ENCODE assay signal across 8 cellular contexts in the genomic region with DNA sequence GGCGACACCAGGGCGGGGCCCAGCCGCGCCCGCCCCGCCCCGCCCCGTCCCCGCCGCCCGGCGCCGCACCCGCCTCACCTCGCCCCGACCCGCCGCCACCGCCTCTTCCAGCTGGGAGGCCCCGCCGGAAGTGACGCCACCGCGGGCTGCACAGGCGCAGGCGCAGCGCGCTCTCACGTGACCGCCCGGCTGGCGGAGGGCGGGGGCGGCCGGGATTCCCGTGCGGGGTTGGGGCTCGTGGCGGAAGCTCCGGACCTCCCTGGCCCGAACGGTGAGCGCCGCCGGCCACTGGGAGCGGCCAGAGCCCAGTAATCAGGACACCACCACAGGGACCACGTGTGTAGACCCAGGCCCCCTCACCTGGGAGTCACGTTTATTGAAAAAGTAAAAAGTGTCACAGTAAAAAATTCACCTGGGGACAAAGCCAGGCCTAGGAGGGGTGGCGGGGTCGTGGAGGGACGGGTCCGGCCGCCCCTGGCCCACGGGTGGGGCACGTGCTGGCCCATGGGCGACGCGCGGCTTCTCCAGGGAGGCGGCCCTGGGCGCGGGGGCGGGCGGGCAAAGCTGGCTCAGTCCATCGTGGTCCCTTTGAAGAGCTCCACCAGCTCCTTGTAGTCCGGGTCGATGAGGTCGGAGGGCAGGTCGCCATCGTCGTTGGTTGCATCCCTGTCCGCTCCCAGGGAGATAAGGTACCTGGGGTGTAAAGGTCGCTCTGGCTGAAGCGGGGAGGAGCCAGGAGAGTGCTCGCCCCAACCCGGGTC. TPM values are rescaled to one million over a fixed set of nuclear protein-coding genes. Genes with fewer than 3 reads are reported as not detected.
DNase-seq lines count a peak whose midpoint lies in the region; ATAC-seq, FAIRE-seq and TF ChIP-seq lines count a peak whose summit lies in the region.

A gene with protein sequence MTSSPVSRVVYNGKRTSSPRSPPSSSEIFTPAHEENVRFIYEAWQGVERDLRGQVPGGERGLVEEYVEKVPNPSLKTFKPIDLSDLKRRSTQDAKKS (minus strand): TSS at position 132 of the 761 bp plus-strand sequence. CDS start 8,785 bp downstream, outside the sequence.

- CTCF ChIA-PET in AG04450 (lab: Charles Lee) = interaction anchor here (0.6 kb wide), 1 partner anchor 122 kb away, joined by 3 read pairs; no protein-coding TSS in a partner anchor

- peak; percentile 65 for DNase-seq in AG04450 (ENCODE audit: low read depth, low spot score)
- DNase-seq in NCI-H460 (ENCODE audit: extremely low read depth, low read depth) = peak; percentile 92
- peak; percentile 97 for DNase-seq in activated CD4-positive, CD25-positive, alpha-beta regulatory T cell treated with anti-CD3 and anti-CD28 coated beads, Interleukin-2, amount 50 U/mL, for 72 hours
- DNase-seq in cerebellar cortex (ENCODE audit: low spot score) = peak; percentile 87
- DNase-seq in keratinocyte (ENCODE audit: low read depth, low spot score) = no peak
- peak; percentile 91 to 97 (median 91) for DNase-seq in stimulated activated CD4-positive, alpha-beta T cell treated with anti-CD3 and anti-CD28 coated beads, Interleukin-12 subunit alpha, Interleukin-12 subunit beta, amount 100 ng/mL, for 48 hours (ENCODE audit: low read depth in 2 of 3, low spot score in 1 of 3)

- H3K4me2 ChIP-seq in keratinocyte (ENCODE audit: control insufficient read depth, extremely low read depth, insufficient read depth, low read depth, low read length) = peak within 1 kb of the TSS; percentile 94

- H3K4me1 ChIP-seq in keratinocyte (ENCODE audit: control insufficient read depth, extremely low read depth, insufficient read depth, low read length) = peaks cover 21% of the 10 kb centered on the region

- dilution Hi-C loops in keratinocyte (cut with MboI; ENCODE audit: extremely low pct_ligation_motif_present, low sequenced_read_pairs) = no loop called here

- H3K27ac ChIP-seq in AG04450 (ENCODE audit: low read depth, low read length) = peak within 1 kb of the TSS; percentile 89
- H3K27ac ChIP-seq in keratinocyte (ENCODE audit: control insufficient read depth, insufficient read depth, low read length) = peak within 1 kb of the TSS; percentile 89

- POLR2A ChIA-PET in AG04450 (lab: Yijun Ruan, JAX) = interaction anchor here (0.7 to 1.7 kb wide), 13 partner anchors 9 to 131 kb away, joined by 3 to 12 read pairs (median 5); a partner anchor contains a TSS

- H3K9ac ChIP-seq in keratinocyte (ENCODE audit: control insufficient read depth, extremely low read depth, insufficient read depth, low read length) = peak within 1 kb of the TSS; percentile 93

- TF ChIP-seq CTCF in AG04450 (IDR thresholded peaks at IDR 0.05; ENCODE audit: low read depth, low read length) = no peak
- TF ChIP-seq CTCF in keratinocyte (optimal IDR thresholded peaks at IDR 0.05 in 1 of 3, IDR thresholded peaks at IDR 0.05 in 1 of 3, conservative IDR thresholded peaks at IDR 0.05 in 1 of 3; ENCODE audit: extremely low read depth in 1 of 3, insufficient read depth in 2 of 3, low read length in 3 of 3) = no peak

- no peak for FAIRE-seq in keratinocyte (lab: Jason Lieb, UNC)

- H3K4me3 ChIP-seq in AG04450 (ENCODE audit: low read depth, low read length) (peak within 1 kb of the TSS; percentile 80), keratinocyte (ENCODE audit: control insufficient read depth in 2 of 3, extremely low read depth in 1 of 3, insufficient read depth in 2 of 3, low read depth in 1 of 3, low read length in 3 of 3) (peak within 1 kb of the TSS; percentile 66 to 79 (median 68))

- H3K9me3 ChIP-seq in AG04450 (ENCODE audit: control insufficient read depth, insufficient read depth, low read length) (no peaks in the 10 kb centered on the region; the same call in 1 of the 2 replicates), keratinocyte (ENCODE audit: control insufficient read depth, low read depth, low read length) (no peaks in the 10 kb centered on the region)

- no peaks in the 10 kb centered on the region for H4K20me1 ChIP-seq in keratinocyte (ENCODE audit: control insufficient read depth, extremely low read depth, insufficient read depth, low read length)

- H3K27me3 ChIP-seq in AG04450 (ENCODE audit: control insufficient read depth, insufficient read depth, low read length) (no peaks in the 10 kb centered on the region), keratinocyte (ENCODE audit: control insufficient read depth, extremely low read depth, insufficient read depth, low read length) (no peaks in the 10 kb centered on the region)

- H3K79me2 ChIP-seq in keratinocyte (ENCODE audit: control insufficient read depth, insufficient read depth, low read length) = peaks cover 2% of the 10 kb centered on the region

- H3K36me3 ChIP-seq in keratinocyte (ENCODE audit: control insufficient read depth in 2 of 2, extremely low read depth in 1 of 2, insufficient read depth in 2 of 2, low read length in 2 of 2) = peaks cover 0 to 3% of the 10 kb centered on the region in 2 experiments

- H3K9me1 ChIP-seq in keratinocyte (ENCODE audit: control insufficient read depth, extremely low read depth, insufficient read depth, low read length) = no peaks in the 10 kb centered on the region

- peak within 1 kb of the TSS; percentile 64 for H2AFZ ChIP-seq in keratinocyte (ENCODE audit: control insufficient read depth, low read length)

- ATAC-seq in GM19025 (IDR thresholded peaks at IDR 0.05; ENCODE audit: low read depth, unreplicated experiment) (peak; percentile 84), HG03342 (IDR thresholded peaks at IDR 0.05; ENCODE audit: unreplicated experiment) (peak; percentile 68)

RNA-seq across cellular contexts. Expression of the gene that starts here (rescaled TPM):
- 63.2 and 88.2 TPM in 2 replicates for polyA plus RNA-seq in AG04450 (2011; rRNA removed)
- polyA minus RNA-seq in AG04450 (2011; rRNA and poly(A)+ RNA removed) = 15.6 and 16.4 TPM in 2 replicates
- 25.6 and 31.7 TPM in 2 replicates for total RNA-seq in NCI-H460 (2014; rRNA removed; shearing (Covaris generic))
- polyA plus RNA-seq in NCI-H460 (2014; cell fraction: nucleus; rRNA removed) = 43.8 and 47.8 TPM in 2 replicates
- 17.7 to 29.1 TPM (median 24.4 TPM) in 3 replicates for polyA plus RNA-seq in keratinocyte
- polyA plus RNA-seq in keratinocyte (2011; ENCODE audit: low read depth) = 7.5 TPM
- polyA plus RNA-seq in keratinocyte (2011; cell fraction: cytosol; rRNA removed) = 17.8 and 50.3 TPM in 2 replicates
- polyA plus RNA-seq in keratinocyte (2011; cell fraction: nucleus; rRNA removed) = 15.8 and 23.8 TPM in 2 replicates
- polyA plus RNA-seq in keratinocyte (2012; ENCODE audit: low replicate concordance) = 16.7 and 30.2 TPM in 2 replicates
- polyA minus RNA-seq in keratinocyte = 6.3 to 11.4 TPM (median 7.9 TPM) in 3 replicates
- 41.6 TPM for polyA minus RNA-seq in keratinocyte (2011; cell fraction: cytosol; rRNA and poly(A)+ RNA removed)
- polyA minus RNA-seq in keratinocyte (2011; cell fraction: nucleus; rRNA and poly(A)+ RNA removed) = 4.5 and 5.0 TPM in 2 replicates
